Comparison of ENCODE assay signal across 26 cellular contexts in genomic region chr5:52867809-52868208, GRCh38.
DNase-seq lines count a peak whose midpoint lies in the region; TF ChIP-seq lines count a peak whose summit lies in the region.
"Had no signal": no experiment of that assay in that cellular context is flagged by ENCODE, and none has a peak within 500 bp of the region (broad histone marks: within the 10 kb centered on the region; RNA-seq: fewer than 3 reads in every experiment).

No MANE protein-coding gene starts in this region.

- dilution Hi-C loops in mammary epithelial cell (cut with HindIII; ENCODE audit: low sequenced_read_pairs), result no loop called here

- H3K4me2 ChIP-seq in mammary epithelial cell (ENCODE audit: insufficient read depth, low read depth, low read length), result no peak overlapping the region
- H3K4me2 ChIP-seq: GM23338 had no signal

- BruUV-seq in mammary epithelial cell (replicated peaks; lab: Mats Ljungman, UMichigan), result no TSS peak

- intact Hi-C loops in mammary epithelial cell (cut with micrococcal nuclease), result no loop called here

- TF ChIP-seq CTCF in mammary epithelial cell (conservative IDR thresholded peaks at IDR 0.05 in 1 of 2, IDR thresholded peaks at IDR 0.05 in 1 of 2; ENCODE audit: extremely low read depth in 1 of 2, insufficient read depth in 1 of 2, low read depth in 1 of 2, low read length in 2 of 2), result no peak

- H3K4me3 ChIP-seq in MG63 (no peak overlapping the region), mammary epithelial cell (replicated peaks in 1 of 3; ENCODE audit: insufficient read depth in 1 of 3, low read depth in 2 of 3, low read length in 3 of 3) (no peak overlapping the region), SJCRH30 (no peak overlapping the region)
- H3K4me3 ChIP-seq: GM23338, psoas muscle, stomach, transverse colon had no signal

- H3K79me2 ChIP-seq in mammary epithelial cell (ENCODE audit: insufficient read depth, low read length), result no peaks in the 10 kb centered on the region

- H3K4me1 ChIP-seq in mammary epithelial cell (ENCODE audit: insufficient read depth, low read length), result peaks cover 10% of the 10 kb centered on the region
- H3K4me1 ChIP-seq in SJCRH30, result peaks cover 60% of the 10 kb centered on the region
- H3K4me1 ChIP-seq: psoas muscle had no signal

- DNase-seq in A172 (ENCODE audit: low spot score) (peak; percentile 14), MG63 (peak; percentile 40), mammary epithelial cell (peak; percentile 29), glomerular visceral epithelial cell (ENCODE audit: extremely low spot score) (peak; percentile 20), SJCRH30 (no peak), hypothalamus (lab: John Stamatoyannopoulos, UW) (no peak), NCI-H2227 treated with DMSO at 0.1 percent for 48 hours (lab: John Stamatoyannopoulos, UW) (no peak), NCI-H146 treated with DMSO at 0.1 percent for 48 hours (lab: John Stamatoyannopoulos, UW; ENCODE audit: unreplicated experiment) (no peak)
- DNase-seq: 8988T; activated CD4-positive, alpha-beta T cell treated with anti-CD3 and anti-CD28 coated beads for 1 hour; activated effector memory CD4-positive, alpha-beta T cell treated with Interleukin-2 at 50 U/mL for 16 hours; activated naive CD8-positive, alpha-beta T cell treated with anti-CD3 and anti-CD28 coated beads for 36 hours; activated T-cell treated with anti-CD3 and anti-CD28 coated beads for 4 hours; CD4-positive, CD25-positive, alpha-beta regulatory T cell; effector memory CD4-positive, alpha-beta T cell; left ventricle myocardium superior; naive thymus-derived CD4-positive, alpha-beta T cell; NCI-H2029 treated with DMSO at 0.1 percent for 48 hours; NCI-H748 treated with DMSO at 0.1 percent for 48 hours; nucleus accumbens; psoas muscle; RPMI8226; stomach; T-helper 17 cell; transverse colon had no signal

- H4K20me1 ChIP-seq in mammary epithelial cell (ENCODE audit: insufficient read depth, low read length), result no peaks in the 10 kb centered on the region

- no peak overlapping the region for H2AFZ ChIP-seq in mammary epithelial cell (ENCODE audit: low read depth, low read length)
- H2AFZ ChIP-seq: GM23338 had no signal

- in situ Hi-C loops in mammary epithelial cell (cut with MboI; ENCODE audit: low sequenced_read_pairs in 2 of 2), result no loop called here

- 71% methylated on average over 2 of the region's 2 CpGs for WGBS in mammary epithelial cell (ENCODE audit: low coverage, missing lambda C conversion rate)

- CTCF ChIA-PET in mammary epithelial cell (lab: Charles Lee; ENCODE audit: low non-redundant PET), result no interaction called here

- no peaks in the 10 kb centered on the region for H3K9me3 ChIP-seq in MG63
- no peaks in the 10 kb centered on the region for H3K9me3 ChIP-seq in mammary epithelial cell (replicated peaks; ENCODE audit: insufficient read depth, low read length)
- H3K9me3 ChIP-seq in SJCRH30 (replicated peaks), result no peaks in the 10 kb centered on the region
- H3K9me3 ChIP-seq: psoas muscle, stomach, transverse colon had no signal

- no peaks in the 10 kb centered on the region for H3K36me3 ChIP-seq in MG63
- H3K36me3 ChIP-seq in mammary epithelial cell (ENCODE audit: insufficient read depth, low read length), result no peaks in the 10 kb centered on the region
- no peaks in the 10 kb centered on the region for H3K36me3 ChIP-seq in SJCRH30
- H3K36me3 ChIP-seq: transverse colon had no signal

- H3K27ac ChIP-seq in mammary epithelial cell (ENCODE audit: insufficient read depth, low read depth, low read length) (no peak overlapping the region), SJCRH30 (no peak overlapping the region)
- H3K27ac ChIP-seq: psoas muscle had no signal

- no peak overlapping the region for H3K9ac ChIP-seq in mammary epithelial cell (ENCODE audit: insufficient read depth, low read length)

- H3K27me3 ChIP-seq in MG63 (no peaks in the 10 kb centered on the region), mammary epithelial cell (ENCODE audit: insufficient read depth, low read length) (no peaks in the 10 kb centered on the region), SJCRH30 (no peaks in the 10 kb centered on the region)
- H3K27me3 ChIP-seq: stomach, transverse colon had no signal

Comparison
In these comparisons a context has a peak if more than half of its experiments do, and no peak if none do; other contexts are left out.
1. DNase-seq: peak in A172 (single experiment), MG63 (single experiment), mammary epithelial cell (single experiment) and glomerular visceral epithelial cell (single experiment); none in SJCRH30 (0 of 2), hypothalamus (0 of 51), NCI-H2227 treated with DMSO at 0.1 percent for 48 hours (single experiment) and NCI-H146 treated with DMSO at 0.1 percent for 48 hours (single experiment).